In genomic region chr4:142091085-142091513, GRCh38 we compare ENCODE assay signal across 1 cellular context.
TF ChIP-seq lines count a peak whose summit lies in the region.

No MANE protein-coding gene starts in this region.

TF ChIP-seq in A549, 52 proteins besides CTCF, POLR2A, EP300 and RAD21 (continued from another document):
- peak; percentile 70 for TF ChIP-seq PBX3 (IDR thresholded peaks at IDR 0.05)
- no peak for TF ChIP-seq MAFK (IDR thresholded peaks at IDR 0.05; ENCODE audit: partially characterized antibody)
- TF ChIP-seq BCL3 (IDR thresholded peaks at IDR 0.05): peak; percentile 96; the same call in 2 of the 3 replicates
- peak; percentile 42; the same call in 1 of the 2 replicates for TF ChIP-seq FOXS1 (CRISPR knock-in tag; IDR thresholded peaks at IDR 0.05)
- TF ChIP-seq ZNF302 (CRISPR knock-in tag; IDR thresholded peaks at IDR 0.05): no peak
- TF ChIP-seq ZFP36 (IDR thresholded peaks at IDR 0.05; ENCODE audit: borderline replicate concordance, partially characterized antibody): no peak
- no peak for TF ChIP-seq HDAC2 (IDR thresholded peaks at IDR 0.05)
- no peak for TF ChIP-seq NR3C1 (IDR thresholded peaks at IDR 0.05)
- peak; percentile 96 for TF ChIP-seq JUNB (IDR thresholded peaks at IDR 0.05)
- peak; percentile 74; the same call in 1 of the 2 replicates for TF ChIP-seq RARB (CRISPR knock-in tag; IDR thresholded peaks at IDR 0.05)
- TF ChIP-seq KDM1A (IDR thresholded peaks at IDR 0.05; ENCODE audit: low read depth): no peak
- no peak for TF ChIP-seq RNF2 (IDR thresholded peaks at IDR 0.05; ENCODE audit: borderline replicate concordance, low read depth)
- no peak for TF ChIP-seq E2F6 (IDR thresholded peaks at IDR 0.05; ENCODE audit: borderline replicate concordance, low read depth)
- no peak for TF ChIP-seq PHF8 (IDR thresholded peaks at IDR 0.05; ENCODE audit: borderline replicate concordance, low read depth)
- peak; percentile 99 for TF ChIP-seq GATA3 (IDR thresholded peaks at IDR 0.05; ENCODE audit: borderline replicate concordance)
- TF ChIP-seq CEBPB (IDR thresholded peaks at IDR 0.05): peak; percentile 97 to 99
- TF ChIP-seq MAZ (IDR thresholded peaks at IDR 0.05; ENCODE audit: borderline replicate concordance, low read depth, low read length): no peak
- no peak for TF ChIP-seq SREBF2 (IDR thresholded peaks at IDR 0.05)
- TF ChIP-seq SMC3 (IDR thresholded peaks at IDR 0.05): peak; percentile 46
- TF ChIP-seq ZSCAN20 (CRISPR knock-in tag; IDR thresholded peaks at IDR 0.05): no peak
- TF ChIP-seq MAX (IDR thresholded peaks at IDR 0.05): peak; percentile 65
- peak; percentile 79; the same call in 1 of the 2 replicates for TF ChIP-seq HOXB5 (CRISPR knock-in tag; IDR thresholded peaks at IDR 0.05)
- peak; percentile 24; the same call in 1 of the 2 replicates for TF ChIP-seq HOXA7 (CRISPR knock-in tag; IDR thresholded peaks at IDR 0.05)
- TF ChIP-seq ZC3H11A (IDR thresholded peaks at IDR 0.05): no peak
- peak; percentile 94 for TF ChIP-seq HES2 (IDR thresholded peaks at IDR 0.05)
- TF ChIP-seq HOXB13 (CRISPR knock-in tag; IDR thresholded peaks at IDR 0.05; ENCODE audit: low read depth): peak; percentile 69; the same call in 1 of the 2 replicates
